In genomic region chr6:116828983-116829382, GRCh38 we compare ENCODE assay signal across 31 cellular contexts. TPM values are rescaled to one million over a fixed set of nuclear protein-coding genes. Genes with fewer than 3 reads are reported as not detected.
"Had no signal": no experiment of that assay in that cellular context is flagged by ENCODE, and none has a peak within 500 bp of the region (broad histone marks: within the 10 kb centered on the region; RNA-seq: fewer than 3 reads in every experiment).

Gene GPRC6A (minus strand): TSS chr6:116829083. CDS start chr6:116829013, 70 bp downstream.

- H3K27ac ChIP-seq: adrenal gland, breast epithelium, SK-N-MC, VCaP had no signal

- ATAC-seq: activated CD4-positive, alpha-beta T cell treated with anti-CD3 and anti-CD28 coated beads for 36 hours; activated T-helper 17 cell treated with anti-CD3 and anti-CD28 coated beads, Interleukin-2, amount 50 U/mL, for 72 hours; Panc1; Right ventricle myocardium inferior; T-cell had no signal

- H3K27me3 ChIP-seq: adrenal gland, breast epithelium, MG63 had no signal

- H3K4me1 ChIP-seq: adrenal gland, breast epithelium had no signal

- DNase-seq: activated CD4-positive, alpha-beta memory T cell treated with anti-CD3 and anti-CD28 coated beads, Interleukin-2, amount 10 ng/mL, durations not matched to agents 7 days and 5 days; activated CD4-positive, alpha-beta T cell treated with anti-CD3 and anti-CD28 coated beads for 36 hours; activated CD4-positive, alpha-beta T cell treated with anti-CD3 and anti-CD28 coated beads, Interleukin-2, amount 50 U/mL, for 1 hour; activated gamma-delta T cell treated with Interleukin-2 at 50 U/mL for 16 hours; activated naive CD4-positive, alpha-beta T cell treated with anti-CD3 and anti-CD28 coated beads, Interleukin-2, amount 50 U/mL, for 16 hours; activated naive CD8-positive, alpha-beta T cell treated with anti-CD3 and anti-CD28 coated beads, Interleukin-2, amount 10 ng/mL, durations not matched to agents 7 days and 5 days; activated T-cell treated with anti-CD3 and anti-CD28 coated beads for 4 hours; activated T-cell treated with anti-CD3 and anti-CD28 coated beads, Interleukin-2, amount 50 U/mL, for 48 hours; aorta; caudate nucleus; MG63; NCI-H146; NCI-H1930; NCI-H345; NCI-H510A; NCI-H69; NK-92 treated with Interleukin-12 subunit alpha and Interleukin-12 subunit beta, amount 100 ng/mL, for 24 hours; OCI-M1; RPMI8226; T-cell; T-helper 2 cell; T1000 had no signal

- H3K36me3 ChIP-seq: adrenal gland, breast epithelium, MG63 had no signal

- H3K4me3 ChIP-seq: adrenal gland, breast epithelium, MG63, SK-N-MC had no signal

- H3K9me3 ChIP-seq: adrenal gland, MG63 had no signal

RNA-seq across cellular contexts. Expression of gene GPRC6A, which starts in this region (rescaled TPM):
- total RNA-seq: activated CD4-positive, alpha-beta memory T cell treated with anti-CD3 and anti-CD28 coated beads, Interleukin-2, amount 10 ng/mL, durations not matched to agents 7 days and 5 days; activated CD4-positive, alpha-beta T cell treated with anti-CD3 and anti-CD28 coated beads for 36 hours; activated CD8-positive, alpha-beta memory T cell treated with anti-CD3 and anti-CD28 coated beads for 36 hours; activated naive CD8-positive, alpha-beta T cell treated with anti-CD3 and anti-CD28 coated beads, Interleukin-2, amount 10 ng/mL, durations not matched to agents 7 days and 5 days; activated T-helper 17 cell treated with anti-CD3 and anti-CD28 coated beads, Interleukin-2, amount 50 U/mL, for 72 hours; aorta; breast epithelium; cerebellum; Right ventricle myocardium inferior; T-cell had no signal
